19 cellular contexts compared by ENCODE assay signal in the genomic region with DNA sequence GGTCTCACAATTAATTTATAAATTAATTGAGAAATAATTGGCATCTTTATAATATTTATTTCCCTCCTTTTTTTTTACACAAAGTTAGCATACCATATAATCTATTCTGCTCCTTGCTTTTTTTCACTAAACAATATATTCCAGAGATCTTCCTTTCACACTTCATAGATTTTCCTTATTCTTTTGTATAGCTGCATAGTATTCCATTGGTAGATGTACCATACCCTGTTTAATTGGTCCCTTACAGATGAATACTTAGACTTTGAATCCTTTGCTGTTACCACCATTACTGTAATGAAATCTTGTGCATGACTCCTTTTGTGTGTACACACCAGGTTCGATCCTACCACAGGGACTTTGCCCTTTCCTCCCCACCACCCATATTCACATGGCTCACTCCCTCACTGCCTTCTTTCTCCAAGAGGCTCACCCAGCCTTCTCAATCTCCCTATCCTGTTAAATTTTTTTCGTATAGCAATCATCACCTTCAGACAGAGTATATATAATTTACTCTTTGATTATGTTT. TPM values are rescaled to one million over a fixed set of nuclear protein-coding genes. Genes with fewer than 3 reads are reported as not detected.
DNase-seq lines count a peak whose midpoint lies in the region; ATAC-seq and TF ChIP-seq lines count a peak whose summit lies in the region.
"Had no signal": no experiment of that assay in that cellular context is flagged by ENCODE, and none has a peak within 500 bp of the region (broad histone marks: within the 10 kb centered on the region; RNA-seq: fewer than 3 reads in every experiment).

No MANE protein-coding gene starts in this region.

- no peak for TF ChIP-seq CTCF in SK-N-SH (IDR thresholded peaks at IDR 0.05)
- TF ChIP-seq CTCF in HEK293 (tag by site-specific recombination; IDR thresholded peaks at IDR 0.05): no peak
- TF ChIP-seq CTCF in mesothelial cell of epicardium (IDR thresholded peaks at IDR 0.05; ENCODE audit: unreplicated experiment): no peak
- TF ChIP-seq CTCF in type B pancreatic cell (conservative IDR thresholded peaks at IDR 0.05): no peak
- TF ChIP-seq CTCF in PC-3 (conservative IDR thresholded peaks at IDR 0.05; ENCODE audit: low read depth, low read length): no peak

- H3K27ac Mint-ChIP-seq in mesothelial cell of epicardium (peak overlapping the region; percentile 81), type B pancreatic cell (peak overlapping the region; percentile 98)
- H3K27ac Mint-ChIP-seq: CD4-positive, alpha-beta T cell had no signal

- DNase-seq in SK-N-SH (no peak), mesothelial cell of epicardium (ENCODE audit: low spot score in 2 of 2, unreplicated experiment in 2 of 2) (no peak), type B pancreatic cell (ENCODE audit: extremely low spot score, unreplicated experiment) (no peak), NOMO-1 (lab: John Stamatoyannopoulos, UW; ENCODE audit: unreplicated experiment in 2 of 2) (no peak), PC-3 (no peak)
- DNase-seq: AML-193; CD4-positive, alpha-beta T cell; DMS153; DMS79; GDM1; GOT3; H7; IMR-90 had no signal

- no peak overlapping the region for H3K27ac ChIP-seq in SK-N-SH (ENCODE audit: low read depth in 2 of 2, low read length in 1 of 2)
- no peak overlapping the region for H3K27ac ChIP-seq in HEK293 (ENCODE audit: extremely low read depth, low read depth, low read length)
- H3K27ac ChIP-seq in PC-3 (ENCODE audit: low read length): no peak overlapping the region
- H3K27ac ChIP-seq: 22Rv1, A549, C4-2B, HL-60 had no signal

- TF ChIP-seq RAD21 in SK-N-SH (IDR thresholded peaks at IDR 0.05; ENCODE audit: low read length): no peak

- H3K9me2 ChIP-seq in SK-N-SH (no peaks in the 10 kb centered on the region), PC-3 (replicated peaks; ENCODE audit: low read length) (no peaks in the 10 kb centered on the region)

- H3K4me3 ChIP-seq in SK-N-SH (ENCODE audit: low read depth in 2 of 2, low read length in 1 of 2) (no peak overlapping the region), HEK293 (ENCODE audit: low read depth, low read length) (no peak overlapping the region), PC-3 (ENCODE audit: low read length) (no peak overlapping the region)
- H3K4me3 ChIP-seq: A549 had no signal

- intact Hi-C loops in PC-3 (cut with micrococcal nuclease): no loop called here

- H3K4me1 Mint-ChIP-seq in mesothelial cell of epicardium (peaks cover 35% of the 10 kb centered on the region), type B pancreatic cell (ENCODE audit: unreplicated experiment) (peaks cover 10% of the 10 kb centered on the region)

- H3F3A ChIP-seq in SK-N-SH (replicated peaks; ENCODE audit: insufficient read depth): no peaks in the 10 kb centered on the region
- H3F3A ChIP-seq in PC-3 (ENCODE audit: low read length, unreplicated experiment): no peaks in the 10 kb centered on the region

- H3K4me1 ChIP-seq in SK-N-SH (ENCODE audit: control insufficient read depth in 1 of 2, insufficient read depth in 2 of 2, low read depth in 1 of 2, low read length in 1 of 2) (no peaks in the 10 kb centered on the region), HEK293 (ENCODE audit: control insufficient read depth, insufficient read depth, low read length) (no peaks in the 10 kb centered on the region), PC-3 (ENCODE audit: insufficient read depth, low read length) (peaks cover 22% of the 10 kb centered on the region)

- H3K9ac ChIP-seq in SK-N-SH (no peak overlapping the region), PC-3 (ENCODE audit: low read length) (no peak overlapping the region)

- peaks cover 6% of the 10 kb centered on the region for H3K9me3 Mint-ChIP-seq in mesothelial cell of epicardium
- peaks cover 4% of the 10 kb centered on the region for H3K9me3 Mint-ChIP-seq in type B pancreatic cell
- H3K9me3 Mint-ChIP-seq: CD4-positive, alpha-beta T cell had no signal

- ATAC-seq in SK-N-SH treated with all-trans-retinoic acid at 6 μM for 48 hours (no peak), PC-3 (no peak)
- ATAC-seq: A549 had no signal

- H2AFZ ChIP-seq in SK-N-SH (ENCODE audit: low read depth) (no peak overlapping the region), PC-3 (ENCODE audit: low read length) (no peak overlapping the region)

- H3K27me3 Mint-ChIP-seq in mesothelial cell of epicardium (ENCODE audit: low read depth) (no peaks in the 10 kb centered on the region), type B pancreatic cell (no peaks in the 10 kb centered on the region)
- H3K27me3 Mint-ChIP-seq: CD4-positive, alpha-beta T cell had no signal

- H4K20me1 ChIP-seq in SK-N-SH (ENCODE audit: insufficient read depth) (no peaks in the 10 kb centered on the region), PC-3 (ENCODE audit: low read length) (no peaks in the 10 kb centered on the region)

- H3K9me3 ChIP-seq in SK-N-SH (no peaks in the 10 kb centered on the region), HEK293 (ENCODE audit: control insufficient read depth, insufficient read depth, low read depth, low read length) (no peaks in the 10 kb centered on the region), PC-3 (ENCODE audit: low read length) (no peaks in the 10 kb centered on the region)
- H3K9me3 ChIP-seq: A549 had no signal

- no peak for TF ChIP-seq EP300 in SK-N-SH (IDR thresholded peaks at IDR 0.05; ENCODE audit: borderline replicate concordance in 1 of 2, low read depth in 1 of 2, low read length in 1 of 2)

- H3K4me3 Mint-ChIP-seq in mesothelial cell of epicardium (no peak overlapping the region), type B pancreatic cell (no peak overlapping the region)
- H3K4me3 Mint-ChIP-seq: CD4-positive, alpha-beta T cell had no signal

- H3K79me2 ChIP-seq in SK-N-SH (ENCODE audit: insufficient read depth) (no peaks in the 10 kb centered on the region), PC-3 (ENCODE audit: low read length) (no peaks in the 10 kb centered on the region)

- H3K36me3 Mint-ChIP-seq in mesothelial cell of epicardium: no peaks in the 10 kb centered on the region
- no peaks in the 10 kb centered on the region for H3K36me3 Mint-ChIP-seq in type B pancreatic cell

- POLR2A ChIA-PET in SK-N-SH (lab: Yijun Ruan, JAX): no interaction called here
- POLR2A ChIA-PET in HEK293 (lab: Yijun Ruan, JAX): no interaction called here
- POLR2A ChIA-PET in PC-3 (lab: Charles Lee; ENCODE audit: unreplicated experiment): no interaction called here

- H3K4me2 ChIP-seq in SK-N-SH (no peak overlapping the region), PC-3 (ENCODE audit: low read length) (no peak overlapping the region)
- H3K4me2 ChIP-seq: A549 had no signal

- CTCF ChIA-PET in SK-N-SH (lab: Yijun Ruan, JAX) (no interaction called here), HEK293 (lab: Yijun Ruan, JAX) (no interaction called here), PC-3 (lab: Charles Lee) (no interaction called here)

- H3K27me3 ChIP-seq in SK-N-SH (ENCODE audit: insufficient read depth) (no peaks in the 10 kb centered on the region), PC-3 (ENCODE audit: low read length) (no peaks in the 10 kb centered on the region)

- no TSS peak for BruUV-seq in PC-3 (replicated peaks; lab: Mats Ljungman, UMichigan)

- H3K36me3 ChIP-seq in SK-N-SH (replicated peaks in 1 of 2; ENCODE audit: control insufficient read depth in 1 of 2, insufficient read depth in 2 of 2, low read length in 1 of 2): no peaks in the 10 kb centered on the region
- no peaks in the 10 kb centered on the region; a peak in 1 of 3 replicates for H3K36me3 ChIP-seq in HEK293 (ENCODE audit: control insufficient read depth in 2 of 2, insufficient read depth in 1 of 2, low read length in 2 of 2)
- no peaks in the 10 kb centered on the region for H3K36me3 ChIP-seq in PC-3 (ENCODE audit: low read depth, low read length)

- WGBS in SK-N-SH (ENCODE audit: low lambda C conversion rate): 73% methylated on average over 2 of the region's 2 CpGs

TF ChIP-seq in SK-N-SH, 30 proteins besides CTCF, POLR2A, EP300 and RAD21 (continues in another document):
- no peak for TF ChIP-seq CHD2 (IDR thresholded peaks at IDR 0.05; ENCODE audit: low read length, partially characterized antibody)
- TF ChIP-seq RCOR1 (IDR thresholded peaks at IDR 0.05; ENCODE audit: low read length): no peak
- no peak for TF ChIP-seq FOSL2 (IDR thresholded peaks at IDR 0.05; ENCODE audit: borderline replicate concordance, low read depth)
- TF ChIP-seq, protein P1, sequence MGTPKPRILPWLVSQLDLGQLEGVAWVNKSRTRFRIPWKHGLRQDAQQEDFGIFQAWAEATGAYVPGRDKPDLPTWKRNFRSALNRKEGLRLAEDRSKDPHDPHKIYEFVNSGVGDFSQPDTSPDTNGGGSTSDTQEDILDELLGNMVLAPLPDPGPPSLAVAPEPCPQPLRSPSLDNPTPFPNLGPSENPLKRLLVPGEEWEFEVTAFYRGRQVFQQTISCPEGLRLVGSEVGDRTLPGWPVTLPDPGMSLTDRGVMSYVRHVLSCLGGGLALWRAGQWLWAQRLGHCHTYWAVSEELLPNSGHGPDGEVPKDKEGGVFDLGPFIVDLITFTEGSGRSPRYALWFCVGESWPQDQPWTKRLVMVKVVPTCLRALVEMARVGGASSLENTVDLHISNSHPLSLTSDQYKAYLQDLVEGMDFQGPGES (IDR thresholded peaks at IDR 0.05; ENCODE audit: low read depth, low read length): no peak
- TF ChIP-seq ELF1 (IDR thresholded peaks at IDR 0.05): no peak
- TF ChIP-seq POLR2AphosphoS5 (IDR thresholded peaks at IDR 0.05; ENCODE audit: low read depth, low read length): no peak

TF ChIP-seq in HEK293, 187 proteins besides CTCF, POLR2A, EP300 and RAD21:
- no peak for TF ChIP-seq MEIS1 (CRISPR knock-in tag; IDR thresholded peaks at IDR 0.05; ENCODE audit: borderline replicate concordance)
- peak; percentile 87 for TF ChIP-seq ZNF580 (tag by site-specific recombination; IDR thresholded peaks at IDR 0.05)
- TF ChIP-seq ZNF623 (tag by site-specific recombination; IDR thresholded peaks at IDR 0.05): 0 out of 2 replicates have a peak, but pooled peaks have one; percentile 22
- peak; percentile 90 for TF ChIP-seq ZNF146 (tag by site-specific recombination; IDR thresholded peaks at IDR 0.05)
TF ChIP-seq in HEK293: peak in this region for 3.

RNA-seq across cellular contexts. Expression of gene RBX1, which starts 48.9 kb away (rescaled TPM):
- 51.2 and 53.7 TPM in 2 replicates for polyA plus RNA-seq in SK-N-SH (2012; rRNA removed)
- 51.7 and 58.6 TPM in 2 replicates for polyA plus RNA-seq in SK-N-SH (2012; cell fraction: cytosol; rRNA removed)
- 27.8 and 29.2 TPM in 2 replicates for polyA plus RNA-seq in SK-N-SH (2012; cell fraction: nucleus; rRNA removed)
- total RNA-seq in mesothelial cell of epicardium: 56.7 to 60.4 TPM (median 60.1 TPM) in 3 replicates
- 62.8 and 68.1 TPM in 2 replicates for total RNA-seq in type B pancreatic cell (ENCODE audit: low replicate concordance)
- total RNA-seq in PC-3 (2014; rRNA removed): 55.0 TPM in 2 replicates
